ENCODE assay signal across 20 cellular contexts in genomic region chr11:119453881-119454280, GRCh38.
"Had no signal": no experiment of that assay in that cellular context is flagged by ENCODE, and none has a peak within 500 bp of the region (broad histone marks: within the 10 kb centered on the region; RNA-seq: fewer than 3 reads in every experiment).

No MANE protein-coding gene starts in this region.

- ATAC-seq: activated CD4-positive, alpha-beta T cell treated with anti-CD3 and anti-CD28 coated beads for 36 hours; activated CD8-positive, alpha-beta T cell treated with anti-CD3 and anti-CD28 coated beads, Interleukin-2, amount 10 ng/mL, durations not matched to agents 7 days and 5 days; activated naive CD8-positive, alpha-beta T cell treated with anti-CD3 and anti-CD28 coated beads, Interleukin-2, amount 50 U/mL, for 24 hours; body of pancreas had no signal

- DNase-seq: activated CD4-positive, alpha-beta memory T cell treated with anti-CD3 and anti-CD28 coated beads for 36 hours; activated CD4-positive, alpha-beta T cell treated with anti-CD3 and anti-CD28 coated beads for 36 hours; activated CD4-positive, alpha-beta T cell treated with anti-CD3 and anti-CD28 coated beads, Interleukin-2, amount 10 ng/mL, durations not matched to agents 24 days and 14 days; activated CD4-positive, CD25-positive, alpha-beta regulatory T cell; activated CD4-positive, CD25-positive, alpha-beta regulatory T cell treated with anti-CD3 and anti-CD28 coated beads, Interleukin-2, amount 50 U/mL, for 72 hours; activated CD8-positive, alpha-beta T cell treated with anti-CD3 and anti-CD28 coated beads, Interleukin-2, amount 10 ng/mL, durations not matched to agents 7 days and 5 days; activated effector memory CD4-positive, alpha-beta T cell treated with anti-CD3 and anti-CD28 coated beads, Interleukin-2, amount 50 U/mL, for 16 hours; activated naive CD4-positive, alpha-beta T cell treated with anti-CD3 and anti-CD28 coated beads for 36 hours; activated naive CD8-positive, alpha-beta T cell treated with anti-CD3 and anti-CD28 coated beads for 36 hours; activated naive CD8-positive, alpha-beta T cell treated with anti-CD3 and anti-CD28 coated beads, Interleukin-2, amount 50 U/mL, for 24 hours; activated T-cell treated with anti-CD3 and anti-CD28 coated beads, Interleukin-2, amount 50 U/mL, for 48 hours; adrenal gland; amygdala; aorta; body of pancreas; caudate nucleus; cortex of kidney; effector CD8-positive, alpha-beta T cell; foreskin fibroblast; T-helper 2 cell had no signal

- H3K4me1 ChIP-seq: adrenal gland, body of pancreas had no signal

- H3K27me3 ChIP-seq: adrenal gland, body of pancreas had no signal

- H3K36me3 ChIP-seq: adrenal gland had no signal

- H3K9me3 ChIP-seq: adrenal gland, body of pancreas had no signal

- H3K4me3 ChIP-seq: adrenal gland, body of pancreas had no signal
